16 cellular contexts compared by ENCODE assay signal in the genomic region with DNA sequence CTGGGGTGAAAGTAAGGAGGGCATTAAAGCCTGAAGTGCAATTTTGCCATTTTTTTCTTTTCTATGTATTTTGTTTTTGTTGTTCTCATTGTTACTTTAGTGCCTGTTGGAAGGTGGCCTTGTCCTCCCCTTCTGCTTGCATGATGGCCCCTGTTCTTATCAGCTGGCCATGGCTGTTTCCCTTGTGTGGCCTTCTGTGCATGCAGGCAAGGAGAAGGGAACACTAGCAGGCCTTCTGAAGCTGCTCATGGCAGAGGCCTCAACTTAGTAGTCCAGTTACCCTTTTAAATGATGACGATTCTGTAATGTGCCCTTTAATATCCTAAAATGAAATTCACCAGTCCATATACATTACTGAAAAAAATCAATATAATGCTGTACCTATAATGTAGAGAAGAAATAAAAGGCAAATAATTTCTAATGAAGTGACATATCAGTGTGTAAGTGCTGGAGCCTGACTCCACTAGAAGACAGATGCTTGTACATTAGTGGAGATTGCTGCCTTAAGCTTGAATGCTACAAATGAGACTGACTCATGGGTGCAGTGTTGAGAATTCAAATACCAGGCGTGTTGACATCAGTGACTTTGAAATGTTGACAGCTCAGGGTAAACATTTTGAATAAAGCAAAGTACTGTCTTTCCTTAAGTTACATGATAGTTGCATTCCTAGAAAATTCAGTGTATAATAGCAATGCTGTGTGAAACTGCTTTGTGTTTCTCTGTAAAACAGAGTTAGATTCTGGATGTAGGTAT.
DNase-seq lines count a peak whose midpoint lies in the region; ATAC-seq, FAIRE-seq and TF ChIP-seq lines count a peak whose summit lies in the region.
"Had no signal": no experiment of that assay in that cellular context is flagged by ENCODE, and none has a peak within 500 bp of the region (broad histone marks: within the 10 kb centered on the region; RNA-seq: fewer than 3 reads in every experiment).

No MANE protein-coding gene starts in this region.

- H3K9ac ChIP-seq in HepG2 (ENCODE audit: insufficient read depth, low read depth, low read length): no peak overlapping the region
- H3K9ac ChIP-seq in astrocyte (ENCODE audit: low read length): no peak overlapping the region

- ATAC-seq in HepG2 (no peak), right lobe of liver (no peak), gastrocnemius medialis (no peak)
- ATAC-seq: T-cell had no signal

- H3K79me2 ChIP-seq in HepG2 (ENCODE audit: insufficient read depth, low read length) (no peaks in the 10 kb centered on the region), astrocyte (ENCODE audit: insufficient read depth, low read length) (no peaks in the 10 kb centered on the region)

- TF ChIP-seq RAD21 in HepG2 (CRISPR knock-in tag; IDR thresholded peaks at IDR 0.05): no peak

- no peak for TF ChIP-seq POLR2A in HepG2 (IDR thresholded peaks at IDR 0.05; ENCODE audit: insufficient read depth in 1 of 2, low read depth in 2 of 2, low read length in 2 of 2)
- TF ChIP-seq POLR2A in right lobe of liver (IDR thresholded peaks at IDR 0.05): no peak
- TF ChIP-seq POLR2A in gastrocnemius medialis (IDR thresholded peaks at IDR 0.05): no peak

- POLR2A ChIA-PET in HepG2 (lab: Yijun Ruan, JAX): no interaction called here

- peaks cover 3% of the 10 kb centered on the region for H3K9me3 Mint-ChIP-seq in astrocyte (ENCODE audit: unreplicated experiment)
- H3K9me3 Mint-ChIP-seq: T-cell had no signal

- in situ Hi-C loops in HepG2 (cut with HindIII; ENCODE audit: extremely low pct_ligation_motif_present, low pct_unique_long_range_greater_than_20kb): loop anchor here (10.0 kb wide), 2 partner anchors 97 to 187 kb away; no protein-coding TSS in a partner anchor
- in situ Hi-C loops in gastrocnemius medialis (cut with MboI; ENCODE audit: low sequenced_read_pairs in 4 of 4): no loop called here

- no peaks in the 10 kb centered on the region; a peak in 1 of 5 replicates for H3K27me3 ChIP-seq in HepG2 (ENCODE audit: control insufficient read depth in 1 of 2, insufficient read depth in 2 of 2, low read length in 2 of 2)
- H3K27me3 ChIP-seq in right lobe of liver: peaks cover 0 to 4% of the 10 kb centered on the region in 2 donors
- H3K27me3 ChIP-seq in astrocyte (ENCODE audit: insufficient read depth, low read length): no peaks in the 10 kb centered on the region
- H3K27me3 ChIP-seq in gastrocnemius medialis: no peaks in the 10 kb centered on the region
- H3K27me3 ChIP-seq: neutrophil, uterus had no signal

- no peak overlapping the region for H3K27ac ChIP-seq in HepG2 (ENCODE audit: extremely low read length, insufficient read depth, low read length)
- H3K27ac ChIP-seq in right lobe of liver: no peak overlapping the region
- no peak overlapping the region for H3K27ac ChIP-seq in astrocyte (ENCODE audit: low read depth, low read length)
- no peak overlapping the region for H3K27ac ChIP-seq in gastrocnemius medialis
- H3K27ac ChIP-seq: neutrophil, uterus had no signal

- H3K4me3 ChIP-seq in HepG2 (replicated peaks in 1 of 3; ENCODE audit: insufficient read depth in 1 of 3, low read depth in 2 of 3, low read length in 3 of 3) (no peak overlapping the region), right lobe of liver (no peak overlapping the region), astrocyte (ENCODE audit: insufficient read depth, low read depth, low read length) (no peak overlapping the region), gastrocnemius medialis (no peak overlapping the region)
- H3K4me3 ChIP-seq: uterus had no signal

- 0% methylated on average over 2 of the region's 2 CpGs for WGBS in HepG2 (ENCODE audit: low lambda C conversion rate)
- 57% methylated on average over 2 of the region's 2 CpGs for WGBS in right lobe of liver (ENCODE audit: insufficient coverage, low coverage, low lambda C conversion rate, missing lambda C conversion rate)

- TF ChIP-seq EP300 in HepG2 (IDR thresholded peaks at IDR 0.05; ENCODE audit: low read depth in 2 of 2, low read length in 2 of 2) (no peak), HepG2 (CRISPR knock-in tag; IDR thresholded peaks at IDR 0.05; ENCODE audit: borderline replicate concordance) (no peak)

- peaks cover 6% of the 10 kb centered on the region for H3K27me3 Mint-ChIP-seq in astrocyte (ENCODE audit: low read depth, unreplicated experiment)

- peaks cover 11% of the 10 kb centered on the region for H3K4me1 Mint-ChIP-seq in astrocyte (ENCODE audit: low read depth, unreplicated experiment)
- H3K4me1 Mint-ChIP-seq: T-cell had no signal

- no peak overlapping the region for H3K4me3 Mint-ChIP-seq in astrocyte (ENCODE audit: unreplicated experiment)
- H3K4me3 Mint-ChIP-seq: T-cell had no signal

- CTCF ChIA-PET in HepG2 (lab: Yijun Ruan, JAX; ENCODE audit: low intra/inter-chr PET ratio, low total read pairs): no interaction called here

- intact Hi-C loops in HepG2 (cut with micrococcal nuclease; ENCODE audit: unreplicated experiment) (no loop called here), right lobe of liver (cut with DNase I) (loop anchor here in 1 of 2 donors (10.0 kb wide), 1 partner anchor 123 kb away; a partner anchor contains a TSS), gastrocnemius medialis (cut with DNase I; ENCODE audit: low total_unique reads) (no loop called here)

- H3K36me3 Mint-ChIP-seq in astrocyte (ENCODE audit: low read depth, unreplicated experiment): no peaks in the 10 kb centered on the region
- H3K36me3 Mint-ChIP-seq: T-cell had no signal

- no peaks in the 10 kb centered on the region for H3K4me1 ChIP-seq in HepG2 (ENCODE audit: insufficient read depth, low read length)
- H3K4me1 ChIP-seq in right lobe of liver: no peaks in the 10 kb centered on the region
- peaks cover 4% of the 10 kb centered on the region for H3K4me1 ChIP-seq in astrocyte (ENCODE audit: insufficient read depth, low read length)
- no peaks in the 10 kb centered on the region for H3K4me1 ChIP-seq in gastrocnemius medialis
- H3K4me1 ChIP-seq: uterus had no signal

- H2AFZ ChIP-seq in HepG2 (ENCODE audit: low read length): no peak overlapping the region
- no peak overlapping the region for H2AFZ ChIP-seq in astrocyte (ENCODE audit: low read depth, low read length)

- H3K4me2 ChIP-seq in HepG2 (ENCODE audit: low read depth, low read length): no peak overlapping the region
- H3K4me2 ChIP-seq in astrocyte (ENCODE audit: low read length): no peak overlapping the region

- H4K20me1 ChIP-seq in HepG2 (ENCODE audit: insufficient read depth, low read length) (no peaks in the 10 kb centered on the region), astrocyte (ENCODE audit: insufficient read depth, low read length) (no peaks in the 10 kb centered on the region)

- TF ChIP-seq CTCF in HepG2 (CRISPR knock-in tag; IDR thresholded peaks at IDR 0.05): no peak
- no peak for TF ChIP-seq CTCF in right lobe of liver (IDR thresholded peaks at IDR 0.05)
- no peak for TF ChIP-seq CTCF in astrocyte (IDR thresholded peaks at IDR 0.05; ENCODE audit: insufficient read depth, low read depth, low read length)
- TF ChIP-seq CTCF in gastrocnemius medialis (IDR thresholded peaks at IDR 0.05 in 4 of 5, conservative IDR thresholded peaks at IDR 0.05 in 1 of 5): no peak

- DNase-seq in HepG2 (ENCODE audit: low spot score) (peak; percentile 20), right lobe of liver (no peak), astrocyte (ENCODE audit: low read depth) (peak; percentile 4), hepatic stellate cell (ENCODE audit: low spot score) (peak; percentile 49), gastrocnemius medialis (no peak), frontal cortex (ENCODE audit: low spot score in 2 of 2) (no peak), GM19238 (ENCODE audit: insufficient read length, low spot score) (no peak), COLO668 (lab: John Stamatoyannopoulos, UW; ENCODE audit: unreplicated experiment) (no peak)
- DNase-seq: AML-193; NCI-H187; NCI-H524 treated with DMSO at 0.1 percent for 48 hours; stimulated activated naive CD4-positive, alpha-beta T cell; T-cell; uterus had no signal

- BruUV-seq in HepG2 (replicated peaks; lab: Mats Ljungman, UMichigan): no TSS peak

- H3K9me3 ChIP-seq in HepG2 (ENCODE audit: low read length): peaks cover 8% of the 10 kb centered on the region; the same call in 1 of the 2 replicates
- no peaks in the 10 kb centered on the region for H3K9me3 ChIP-seq in right lobe of liver
- H3K9me3 ChIP-seq in astrocyte (ENCODE audit: insufficient read depth, low read depth, low read length): no peaks in the 10 kb centered on the region
- H3K9me3 ChIP-seq in gastrocnemius medialis: no peaks in the 10 kb centered on the region
- H3K9me3 ChIP-seq: neutrophil, uterus had no signal

- peak overlapping the region; percentile 64 for H3K27ac Mint-ChIP-seq in astrocyte (ENCODE audit: unreplicated experiment)
- H3K27ac Mint-ChIP-seq: T-cell had no signal

- no peaks in the 10 kb centered on the region for H3K36me3 ChIP-seq in HepG2 (replicated peaks in 1 of 2; ENCODE audit: control insufficient read depth in 1 of 2, insufficient read depth in 2 of 2, low read length in 2 of 2)
- no peaks in the 10 kb centered on the region for H3K36me3 ChIP-seq in right lobe of liver
- no peaks in the 10 kb centered on the region for H3K36me3 ChIP-seq in astrocyte (ENCODE audit: insufficient read depth, low read length)
- H3K36me3 ChIP-seq in gastrocnemius medialis: no peaks in the 10 kb centered on the region
- H3K36me3 ChIP-seq: neutrophil, uterus had no signal

- FAIRE-seq in HepG2 (lab: Jason Lieb, UNC): no peak
- peak; percentile 69 for FAIRE-seq in astrocyte (lab: Jason Lieb, UNC)
- no peak for FAIRE-seq in frontal cortex (lab: Jason Lieb, UNC)
- FAIRE-seq: H1 had no signal

TF ChIP-seq in HepG2, 621 proteins besides CTCF, POLR2A, EP300 and RAD21:
- TF ChIP-seq ARNT (IDR thresholded peaks at IDR 0.05) (no peak), FOXP1 (IDR thresholded peaks at IDR 0.05) (no peak), FOXP1 (CRISPR knock-in tag; IDR thresholded peaks at IDR 0.05) (peak; percentile 48), FOXA3 (CRISPR knock-in tag; IDR thresholded peaks at IDR 0.05) (0 out of 2 replicates have a peak, but pooled peaks have one; percentile 17), ZNF382 (CRISPR knock-in tag; IDR thresholded peaks at IDR 0.05; ENCODE audit: borderline replicate concordance) (no peak), SAP130 (CRISPR knock-in tag; IDR thresholded peaks at IDR 0.05; ENCODE audit: low read depth) (0 out of 2 replicates have a peak, but pooled peaks have one; percentile 25), ZNF562 (CRISPR knock-in tag; IDR thresholded peaks at IDR 0.05; ENCODE audit: borderline replicate concordance) (no peak)
- TF ChIP-seq, protein P1, sequence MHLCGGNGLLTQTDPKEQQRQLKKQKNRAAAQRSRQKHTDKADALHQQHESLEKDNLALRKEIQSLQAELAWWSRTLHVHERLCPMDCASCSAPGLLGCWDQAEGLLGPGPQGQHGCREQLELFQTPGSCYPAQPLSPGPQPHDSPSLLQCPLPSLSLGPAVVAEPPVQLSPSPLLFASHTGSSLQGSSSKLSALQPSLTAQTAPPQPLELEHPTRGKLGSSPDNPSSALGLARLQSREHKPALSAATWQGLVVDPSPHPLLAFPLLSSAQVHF (CRISPR knock-in tag; IDR thresholded peaks at IDR 0.05): no peak
TF ChIP-seq in HepG2: peak in this region for 3.

Comparison
In these comparisons a context has a peak if more than half of its experiments do, and no peak if none do; other contexts are left out.
1. DNase-seq: peak in HepG2 (single experiment), astrocyte (single experiment) and hepatic stellate cell (single experiment); none in right lobe of liver (0 of 3), gastrocnemius medialis (0 of 2), frontal cortex (0 of 2), GM19238 (single experiment) and COLO668 (single experiment).